In genomic region chr2:27217173-27218121, GRCh38 we compare ENCODE assay signal across 1 cellular context.
TF ChIP-seq lines count a peak whose summit lies in the region.

CAD (plus strand) TSS chr2:27217369; CDS start chr2:27217552, 183 bp downstream.

TF ChIP-seq in HepG2, 621 proteins besides CTCF, POLR2A, EP300 and RAD21 (continued from another document and continues in another):
- TF ChIP-seq DMAP1 (CRISPR knock-in tag; IDR thresholded peaks at IDR 0.05): peak; percentile 77; the same call in 1 of the 2 replicates
- 0 out of 2 replicates have a peak, but pooled peaks have one; percentile 21 for TF ChIP-seq ZBTB25 (CRISPR knock-in tag; IDR thresholded peaks at IDR 0.05)
- peak; percentile 72; the same call in 1 of the 2 replicates for TF ChIP-seq ZFP90 (CRISPR knock-in tag; IDR thresholded peaks at IDR 0.05; ENCODE audit: borderline replicate concordance)
- no peak; the same call in 1 of the 2 replicates for TF ChIP-seq ZNF777 (CRISPR knock-in tag; IDR thresholded peaks at IDR 0.05)
- TF ChIP-seq RFX1 (IDR thresholded peaks at IDR 0.05): no peak
- TF ChIP-seq REL (CRISPR knock-in tag; conservative IDR thresholded peaks at IDR 0.05): no peak
- no peak for TF ChIP-seq FOXJ3 (CRISPR knock-in tag; IDR thresholded peaks at IDR 0.05; ENCODE audit: borderline replicate concordance)
- peak; percentile 49; the same call in 1 of the 2 replicates for TF ChIP-seq ZSCAN31 (CRISPR knock-in tag; IDR thresholded peaks at IDR 0.05; ENCODE audit: low read depth)
- TF ChIP-seq HCFC1 (IDR thresholded peaks at IDR 0.05; ENCODE audit: low read depth, low read length): no peak
- TF ChIP-seq BRCA1 (CRISPR knock-in tag; IDR thresholded peaks at IDR 0.05): no peak
- no peak for TF ChIP-seq HNRNPUL1 (IDR thresholded peaks at IDR 0.05; ENCODE audit: low read depth, low read length)
- TF ChIP-seq JUN (CRISPR knock-in tag; IDR thresholded peaks at IDR 0.05): no peak
- peak; percentile 87 for TF ChIP-seq HOXA3 (CRISPR knock-in tag; IDR thresholded peaks at IDR 0.05)
- TF ChIP-seq MAF1 (CRISPR knock-in tag; IDR thresholded peaks at IDR 0.05; ENCODE audit: borderline replicate concordance): no peak
- no peak for TF ChIP-seq PLRG1 (conservative IDR thresholded peaks at IDR 0.05)
- TF ChIP-seq ZNF136 (CRISPR knock-in tag; IDR thresholded peaks at IDR 0.05; ENCODE audit: low read depth): no peak
- peak; percentile 96 for TF ChIP-seq MXD1 (CRISPR knock-in tag; IDR thresholded peaks at IDR 0.05)
- peak; percentile 66 for TF ChIP-seq ZBTB14 (CRISPR knock-in tag; IDR thresholded peaks at IDR 0.05)
- TF ChIP-seq FOXO1 (CRISPR knock-in tag; IDR thresholded peaks at IDR 0.05): no peak
- no peak for TF ChIP-seq NR2F2 (IDR thresholded peaks at IDR 0.05; ENCODE audit: borderline replicate concordance, low read depth)
- no peak for TF ChIP-seq PCBP1 (IDR thresholded peaks at IDR 0.05; ENCODE audit: borderline replicate concordance, low read depth, low read length)
- 0 out of 2 replicates have a peak, but pooled peaks have one; percentile 34 for TF ChIP-seq ZSCAN12 (CRISPR knock-in tag; IDR thresholded peaks at IDR 0.05)
- TF ChIP-seq RNF2 (conservative IDR thresholded peaks at IDR 0.05; ENCODE audit: low read depth): 0 out of 2 replicates have a peak, but pooled peaks have one; percentile 46
- TF ChIP-seq ASH2L (IDR thresholded peaks at IDR 0.05; ENCODE audit: insufficient read length, low read depth, low read length): no peak
- no peak for TF ChIP-seq ZNF556 (CRISPR knock-in tag; IDR thresholded peaks at IDR 0.05; ENCODE audit: borderline replicate concordance)
- TF ChIP-seq SIN3A (IDR thresholded peaks at IDR 0.05; ENCODE audit: borderline replicate concordance, low read depth, low read length): no peak
- no peak for TF ChIP-seq ZNF609 (CRISPR knock-in tag; IDR thresholded peaks at IDR 0.05; ENCODE audit: borderline replicate concordance)
- no peak for TF ChIP-seq U2AF2 (IDR thresholded peaks at IDR 0.05; ENCODE audit: low read depth, low read length)
- TF ChIP-seq SCMH1 (CRISPR knock-in tag; IDR thresholded peaks at IDR 0.05; ENCODE audit: borderline replicate concordance): no peak
- TF ChIP-seq ZNF318 (CRISPR knock-in tag; IDR thresholded peaks at IDR 0.05): no peak; the same call in 1 of the 2 replicates
- TF ChIP-seq ZNF224 (CRISPR knock-in tag; IDR thresholded peaks at IDR 0.05): no peak
- 0 out of 2 replicates have a peak, but pooled peaks have one; percentile 54 for TF ChIP-seq SAFB2 (CRISPR knock-in tag; IDR thresholded peaks at IDR 0.05; ENCODE audit: borderline replicate concordance, low read depth)
- TF ChIP-seq ZNF709 (CRISPR knock-in tag; IDR thresholded peaks at IDR 0.05): peak; percentile 53; the same call in 1 of the 2 replicates
- TF ChIP-seq ZNF530 (CRISPR knock-in tag; IDR thresholded peaks at IDR 0.05; ENCODE audit: low read depth): no peak
- TF ChIP-seq TARDBP (CRISPR knock-in tag; IDR thresholded peaks at IDR 0.05): no peak
- TF ChIP-seq JUND (CRISPR knock-in tag; IDR thresholded peaks at IDR 0.05): no peak
- TF ChIP-seq GTF2F1 (IDR thresholded peaks at IDR 0.05; ENCODE audit: low read length): no peak
- no peak for TF ChIP-seq PRDM4 (CRISPR knock-in tag; IDR thresholded peaks at IDR 0.05; ENCODE audit: borderline replicate concordance)
- TF ChIP-seq ZNF503 (CRISPR knock-in tag; IDR thresholded peaks at IDR 0.05): peak; percentile 31; the same call in 1 of the 2 replicates
